15 cellular contexts compared by ENCODE assay signal in genomic region chr11:128196235-128196634, GRCh38.
"Had no signal": no experiment of that assay in that cellular context is flagged by ENCODE, and none has a peak within 500 bp of the region (broad histone marks: within the 10 kb centered on the region; RNA-seq: fewer than 3 reads in every experiment).

No MANE protein-coding gene starts in this region.

- H3K4me3 ChIP-seq: cardiac muscle cell, neural progenitor cell, ovary, thoracic aorta had no signal

- DNase-seq: activated CD4-positive, alpha-beta T cell treated with anti-CD3 and anti-CD28 coated beads, Interleukin-2, amount 50 U/mL, for 4 hours; activated effector memory CD4-positive, alpha-beta T cell treated with Interleukin-2 at 50 U/mL for 16 hours; activated T-cell treated with anti-CD3 and anti-CD28 coated beads, Interleukin-2, amount 50 U/mL, for 1 hour; aorta; left ventricle myocardium superior; mesendoderm; ovary; stimulated activated CD4-positive, alpha-beta T cell treated with anti-CD3 and anti-CD28 coated beads, Interleukin-2, amount 100 ng/mL, for 48 hours had no signal

- H3K9me3 Mint-ChIP-seq: neural progenitor cell; stimulated activated naive CD8-positive, alpha-beta T cell treated with anti-CD3 and anti-CD28 coated beads, Interleukin-15, Interleukin-2, amounts not matched to agents 100 ng/mL and 50 ng/mL, for 24 hours had no signal

- H3K9me3 ChIP-seq: ovary, thoracic aorta had no signal

- ATAC-seq: left ventricle myocardium superior had no signal

- H3K27ac Mint-ChIP-seq: activated naive CD8-positive, alpha-beta T cell; neural progenitor cell; stimulated activated naive CD8-positive, alpha-beta T cell treated with anti-CD3 and anti-CD28 coated beads, Interleukin-15, Interleukin-2, amounts not matched to agents 100 ng/mL and 50 ng/mL, for 24 hours had no signal

- H3K27me3 Mint-ChIP-seq: activated naive CD8-positive, alpha-beta T cell; stimulated activated naive CD8-positive, alpha-beta T cell treated with anti-CD3 and anti-CD28 coated beads, Interleukin-15, Interleukin-2, amounts not matched to agents 100 ng/mL and 50 ng/mL, for 24 hours had no signal

- H3K4me1 ChIP-seq: neural progenitor cell had no signal

- H3K4me1 Mint-ChIP-seq: neural progenitor cell had no signal

- H3K9ac ChIP-seq: neural progenitor cell had no signal

- H2AFZ ChIP-seq: neural progenitor cell had no signal

- H3K4me3 Mint-ChIP-seq: activated naive CD8-positive, alpha-beta T cell; neural progenitor cell; stimulated activated naive CD8-positive, alpha-beta T cell treated with anti-CD3 and anti-CD28 coated beads, Interleukin-15, Interleukin-2, amounts not matched to agents 100 ng/mL and 50 ng/mL, for 24 hours had no signal

- H3K27me3 ChIP-seq: cardiac muscle cell, neural progenitor cell, ovary had no signal

- H3K4me2 ChIP-seq: neural progenitor cell had no signal

- FAIRE-seq: colon, urothelium cell line had no signal

- H3K36me3 ChIP-seq: cardiac muscle cell, neural progenitor cell, ovary, thoracic aorta had no signal

- H3K36me3 Mint-ChIP-seq: activated naive CD8-positive, alpha-beta T cell; neural progenitor cell had no signal
